In the genomic region with DNA sequence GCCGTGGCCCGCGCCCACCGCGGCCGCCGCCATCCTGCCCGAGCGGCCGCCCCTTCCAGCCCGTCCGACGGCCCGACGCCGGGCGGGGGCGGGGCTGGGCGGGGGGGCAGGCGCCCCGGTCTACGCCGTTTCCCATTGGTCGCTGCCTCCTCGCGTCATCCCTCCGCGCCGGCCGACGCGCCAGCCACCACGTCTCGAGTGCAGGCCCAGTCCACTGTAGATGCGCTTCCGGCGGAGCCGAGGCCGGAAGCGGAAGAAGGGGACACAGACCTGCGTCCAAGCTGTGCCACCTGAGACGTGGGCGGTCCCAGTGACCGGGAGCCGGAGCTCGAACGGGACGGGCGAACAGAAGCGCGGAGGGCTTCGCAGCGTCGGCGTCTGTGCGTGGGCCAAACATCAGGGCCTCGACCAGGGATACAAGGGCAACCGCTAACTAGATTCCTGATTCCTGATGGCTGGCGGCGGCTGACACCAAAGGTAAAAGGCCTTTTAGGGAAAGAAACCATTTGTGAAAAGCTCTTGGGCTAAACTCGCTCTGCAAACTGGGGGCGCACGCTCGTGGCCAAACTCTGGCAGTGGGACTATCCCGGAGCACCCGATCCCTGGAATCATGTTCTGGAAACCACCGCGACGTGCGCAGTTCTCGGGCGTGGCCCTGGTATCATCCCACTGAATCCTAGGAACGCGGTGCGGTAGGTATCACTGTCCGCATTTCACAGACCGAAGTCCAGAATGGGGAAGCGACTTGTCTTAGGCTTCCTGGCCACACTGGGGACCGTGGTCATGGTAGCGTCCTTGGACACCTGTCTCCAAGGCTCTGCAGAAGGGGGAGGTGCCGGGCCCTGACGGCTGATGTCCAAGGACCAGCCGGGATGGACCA, we compare ENCODE assay signal across 8 cellular contexts.
DNase-seq lines count a peak whose midpoint lies in the region; ATAC-seq lines count a peak whose summit lies in the region.

Gene SLC35E1, minus strand, starts transcription at position 84 of the 880 bp plus-strand sequence. Its CDS starts 51 bp downstream, at position 33.

- peak; percentile 91 for DNase-seq in DMS114 treated with DMSO at 0.1 percent for 48 hours (lab: John Stamatoyannopoulos, UW; ENCODE audit: unreplicated experiment)
- peak; percentile 100 for DNase-seq in HuH-7.5 (ENCODE audit: low spot score)
- DNase-seq in OCI-M1 (lab: John Stamatoyannopoulos, UW), result peak; percentile 99
- peak; percentile 88 for DNase-seq in activated T-cell treated with anti-CD3 and anti-CD28 coated beads for 24 hours (ENCODE audit: low read depth)
- DNase-seq in epidermal melanocyte (ENCODE audit: insufficient read length, low spot score), result peak; percentile 100
- DNase-seq in middle frontal gyrus (ENCODE audit: extremely low spot score, low spot score), result peak; percentile 94
- DNase-seq in stimulated activated CD8-positive, alpha-beta memory T cell treated with anti-CD3 and anti-CD28 coated beads, Interleukin-2, amount 100 ng/mL, for 1 hour (ENCODE audit: low read depth in 2 of 2), result peak; percentile 80 to 84

- peak; percentile 73 for ATAC-seq in GM21528 (IDR thresholded peaks at IDR 0.05; ENCODE audit: low FRiP score, unreplicated experiment)

Comparison
In these comparisons a context has a peak if more than half of its experiments do, and no peak if none do; other contexts are left out.
1. Peak in every context shown above with its lines: DNase-seq and ATAC-seq.